13 cellular contexts compared by ENCODE assay signal in the genomic region with DNA sequence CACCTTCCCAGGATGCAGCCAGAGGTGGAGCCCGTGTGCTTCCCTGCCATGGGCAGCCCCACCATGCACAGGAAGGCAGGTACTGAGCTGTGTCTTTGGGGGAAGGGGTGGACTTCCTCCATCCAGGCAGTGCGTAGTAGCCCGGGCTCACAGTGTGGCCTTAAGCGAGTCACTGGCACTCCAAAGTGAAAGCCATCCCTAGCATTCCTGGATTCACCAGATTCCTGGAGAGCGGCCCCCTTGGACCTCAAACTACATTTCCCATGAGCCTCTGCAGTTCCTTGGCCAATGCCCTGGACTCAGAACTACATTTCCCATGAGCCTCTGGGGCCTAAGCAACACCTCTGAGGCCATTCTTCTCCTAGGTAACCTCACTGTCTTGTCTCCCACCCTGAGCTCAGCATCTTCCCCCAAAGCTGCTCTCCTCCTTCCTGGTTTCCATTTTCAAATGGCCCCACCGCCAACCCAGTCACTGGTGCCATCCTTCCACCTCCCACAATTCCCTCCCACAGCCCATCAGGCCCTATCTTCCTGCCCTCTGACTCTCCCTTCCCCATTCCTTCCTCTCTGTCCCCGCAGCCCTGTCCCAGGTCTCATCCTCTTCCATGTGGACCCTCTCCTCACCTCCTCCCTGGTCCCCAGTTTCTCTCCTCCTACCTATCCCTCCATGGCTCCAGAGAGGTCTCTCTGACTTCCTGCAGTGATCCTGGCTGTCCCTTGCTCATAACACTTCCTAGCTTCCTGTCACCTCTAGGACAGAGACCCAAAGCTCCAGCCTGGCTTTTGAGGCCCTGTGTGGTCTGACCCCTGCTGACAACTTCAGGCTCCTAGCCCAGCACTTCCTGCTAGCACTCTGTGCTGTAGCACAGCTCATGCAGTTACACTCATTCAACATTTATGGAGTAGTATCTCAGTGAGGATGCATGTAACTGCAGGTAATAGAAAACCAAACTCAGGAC. TPM values are rescaled to one million over a fixed set of nuclear protein-coding genes. Genes with fewer than 3 reads are reported as not detected.
DNase-seq lines count a peak whose midpoint lies in the region; ATAC-seq and TF ChIP-seq lines count a peak whose summit lies in the region.
"Had no signal": no experiment of that assay in that cellular context is flagged by ENCODE, and none has a peak within 500 bp of the region (broad histone marks: within the 10 kb centered on the region; RNA-seq: fewer than 3 reads in every experiment).

A gene (plus strand): TSS at position 13 of the 959 bp plus-strand sequence. CDS start 0 bp downstream, at position 13.

- peaks cover under 1% of the 10 kb centered on the region for H3K9me3 Mint-ChIP-seq in activated CD8-positive, alpha-beta T cell treated with anti-CD3 and anti-CD28 coated beads for 36 hours
- no peaks in the 10 kb centered on the region for H3K9me3 Mint-ChIP-seq in activated CD8-positive, alpha-beta T cell treated with anti-CD3 and anti-CD28 coated beads, Interleukin-2, amount 10 ng/mL, durations not matched to agents 7 days and 5 days (ENCODE audit: insufficient read depth)
- peaks cover 6 to 8% of the 10 kb centered on the region in 2 donors for H3K9me3 Mint-ChIP-seq in stimulated activated naive B cell treated with anti-CD40 and anti-IgM and Interleukin-4, amounts not matched to agents 10 μg/mL and 1 μg/mL and 100 μg/mL, for 72 hours

- no peak within 1 kb of the TSS for H3K4me3 Mint-ChIP-seq in activated CD8-positive, alpha-beta T cell treated with anti-CD3 and anti-CD28 coated beads for 36 hours
- no peak within 1 kb of the TSS for H3K4me3 Mint-ChIP-seq in activated CD8-positive, alpha-beta T cell treated with anti-CD3 and anti-CD28 coated beads, Interleukin-2, amount 10 ng/mL, durations not matched to agents 7 days and 5 days
- no peak within 1 kb of the TSS for H3K4me3 Mint-ChIP-seq in stimulated activated naive B cell treated with anti-CD40 and anti-IgM and Interleukin-4, amounts not matched to agents 10 μg/mL and 1 μg/mL and 100 μg/mL, for 72 hours

- no peak within 1 kb of the TSS for H3K27ac Mint-ChIP-seq in activated CD8-positive, alpha-beta T cell treated with anti-CD3 and anti-CD28 coated beads for 36 hours
- no peak within 1 kb of the TSS for H3K27ac Mint-ChIP-seq in activated CD8-positive, alpha-beta T cell treated with anti-CD3 and anti-CD28 coated beads, Interleukin-2, amount 10 ng/mL, durations not matched to agents 7 days and 5 days
- H3K27ac Mint-ChIP-seq in stimulated activated naive B cell treated with anti-CD40 and anti-IgM and Interleukin-4, amounts not matched to agents 10 μg/mL and 1 μg/mL and 100 μg/mL, for 72 hours: no peak within 1 kb of the TSS

- no peak for DNase-seq in activated CD8-positive, alpha-beta T cell treated with anti-CD3 and anti-CD28 coated beads for 36 hours
- no peak for DNase-seq in activated CD8-positive, alpha-beta T cell treated with anti-CD3 and anti-CD28 coated beads, Interleukin-2, amount 10 ng/mL, durations not matched to agents 7 days and 5 days
- DNase-seq in NAMALWA (ENCODE audit: low spot score) (peak; percentile 73), cerebellar cortex (ENCODE audit: low spot score) (peak; percentile 75), dedifferentiated amniotic fluid mesenchymal stem cell (ENCODE audit: extremely low spot score) (no peak)
- DNase-seq in stimulated activated naive B cell treated with anti-CD40 and anti-IgM and Interleukin-4, amounts not matched to agents 10 μg/mL and 1 μg/mL and 100 μg/mL, for 72 hours: no peak
- DNase-seq: activated CD8-positive, alpha-beta memory T cell treated with anti-CD3 and anti-CD28 coated beads, Interleukin-2, amount 50 U/mL, for 4 hours; brain microvascular endothelial cell; midbrain; NCI-H1436; sigmoid colon had no signal

- POLR2A ChIA-PET in activated CD8-positive, alpha-beta T cell treated with anti-CD3 and anti-CD28 coated beads for 36 hours (lab: Charles Lee): no interaction called here
- POLR2A ChIA-PET in activated CD8-positive, alpha-beta T cell treated with anti-CD3 and anti-CD28 coated beads, Interleukin-2, amount 10 ng/mL, durations not matched to agents 7 days and 5 days (lab: Charles Lee): no interaction called here

- H3K27me3 Mint-ChIP-seq in activated CD8-positive, alpha-beta T cell treated with anti-CD3 and anti-CD28 coated beads for 36 hours: peaks cover 28% of the 10 kb centered on the region
- H3K27me3 Mint-ChIP-seq in activated CD8-positive, alpha-beta T cell treated with anti-CD3 and anti-CD28 coated beads, Interleukin-2, amount 10 ng/mL, durations not matched to agents 7 days and 5 days (ENCODE audit: low read depth): peaks cover 3% of the 10 kb centered on the region
- H3K27me3 Mint-ChIP-seq in stimulated activated naive B cell treated with anti-CD40 and anti-IgM and Interleukin-4, amounts not matched to agents 10 μg/mL and 1 μg/mL and 100 μg/mL, for 72 hours: peaks cover 47 to 58% of the 10 kb centered on the region in 2 donors

- no peaks in the 10 kb centered on the region for H3K4me1 Mint-ChIP-seq in activated CD8-positive, alpha-beta T cell treated with anti-CD3 and anti-CD28 coated beads for 36 hours (ENCODE audit: low read depth)
- no peaks in the 10 kb centered on the region for H3K4me1 Mint-ChIP-seq in activated CD8-positive, alpha-beta T cell treated with anti-CD3 and anti-CD28 coated beads, Interleukin-2, amount 10 ng/mL, durations not matched to agents 7 days and 5 days (ENCODE audit: low read depth)
- H3K4me1 Mint-ChIP-seq in stimulated activated naive B cell treated with anti-CD40 and anti-IgM and Interleukin-4, amounts not matched to agents 10 μg/mL and 1 μg/mL and 100 μg/mL, for 72 hours: peaks cover 0 to 7% of the 10 kb centered on the region in 2 donors

- intact Hi-C loops in activated CD8-positive, alpha-beta T cell treated with anti-CD3 and anti-CD28 coated beads for 36 hours (cut with micrococcal nuclease): no loop called here

- no peaks in the 10 kb centered on the region for H3K36me3 Mint-ChIP-seq in activated CD8-positive, alpha-beta T cell treated with anti-CD3 and anti-CD28 coated beads for 36 hours (ENCODE audit: low read depth)
- H3K36me3 Mint-ChIP-seq in activated CD8-positive, alpha-beta T cell treated with anti-CD3 and anti-CD28 coated beads, Interleukin-2, amount 10 ng/mL, durations not matched to agents 7 days and 5 days (ENCODE audit: low read depth): no peaks in the 10 kb centered on the region
- peaks cover 2 to 3% of the 10 kb centered on the region in 2 donors for H3K36me3 Mint-ChIP-seq in stimulated activated naive B cell treated with anti-CD40 and anti-IgM and Interleukin-4, amounts not matched to agents 10 μg/mL and 1 μg/mL and 100 μg/mL, for 72 hours

- peak; percentile 55 for ATAC-seq in activated CD8-positive, alpha-beta T cell treated with anti-CD3 and anti-CD28 coated beads for 36 hours
- ATAC-seq in activated CD8-positive, alpha-beta T cell treated with anti-CD3 and anti-CD28 coated beads, Interleukin-2, amount 10 ng/mL, durations not matched to agents 7 days and 5 days: no peak
- peak; percentile 29 to 61 for ATAC-seq in stimulated activated naive B cell treated with anti-CD40 and anti-IgM and Interleukin-4, amounts not matched to agents 10 μg/mL and 1 μg/mL and 100 μg/mL, for 72 hours (replicated peaks)
- no peak for ATAC-seq in HG03175 (IDR thresholded peaks at IDR 0.05; ENCODE audit: unreplicated experiment)
- ATAC-seq in HG03378 (IDR thresholded peaks at IDR 0.05; ENCODE audit: unreplicated experiment): no peak

- TF ChIP-seq CTCF in activated CD8-positive, alpha-beta T cell treated with anti-CD3 and anti-CD28 coated beads for 36 hours (IDR thresholded peaks at IDR 0.05): no peak

- CTCF ChIA-PET in activated CD8-positive, alpha-beta T cell treated with anti-CD3 and anti-CD28 coated beads for 36 hours (lab: Charles Lee): no interaction called here
- CTCF ChIA-PET in activated CD8-positive, alpha-beta T cell treated with anti-CD3 and anti-CD28 coated beads, Interleukin-2, amount 10 ng/mL, durations not matched to agents 7 days and 5 days (lab: Charles Lee): no interaction called here

RNA-seq across cellular contexts. Expression of the gene that starts here (rescaled TPM):
- total RNA-seq in activated CD8-positive, alpha-beta T cell treated with anti-CD3 and anti-CD28 coated beads for 36 hours: 1 to 10 TPM; 1.5 to 3.2 TPM
- not detected for total RNA-seq in activated CD8-positive, alpha-beta T cell treated with anti-CD3 and anti-CD28 coated beads, Interleukin-2, amount 10 ng/mL, durations not matched to agents 7 days and 5 days
- total RNA-seq: sigmoid colon had no signal

Comparison
In these comparisons a context has a peak if more than half of its experiments do, and no peak if none do; other contexts are left out.
1. ATAC-seq: peak in activated CD8-positive, alpha-beta T cell treated with anti-CD3 and anti-CD28 coated beads for 36 hours (single experiment) and stimulated activated naive B cell treated with anti-CD40 and anti-IgM and Interleukin-4, amounts not matched to agents 10 μg/mL and 1 μg/mL and 100 μg/mL, for 72 hours (2 of 2); none in activated CD8-positive, alpha-beta T cell treated with anti-CD3 and anti-CD28 coated beads, Interleukin-2, amount 10 ng/mL, durations not matched to agents 7 days and 5 days (single experiment), HG03175 (single experiment) and HG03378 (single experiment).
2. DNase-seq: peak in NAMALWA (single experiment) and cerebellar cortex (single experiment); none in activated CD8-positive, alpha-beta T cell treated with anti-CD3 and anti-CD28 coated beads for 36 hours (single experiment), activated CD8-positive, alpha-beta T cell treated with anti-CD3 and anti-CD28 coated beads, Interleukin-2, amount 10 ng/mL, durations not matched to agents 7 days and 5 days (single experiment), stimulated activated naive B cell treated with anti-CD40 and anti-IgM and Interleukin-4, amounts not matched to agents 10 μg/mL and 1 μg/mL and 100 μg/mL, for 72 hours (single experiment) and dedifferentiated amniotic fluid mesenchymal stem cell (single experiment).